In the genomic region with DNA sequence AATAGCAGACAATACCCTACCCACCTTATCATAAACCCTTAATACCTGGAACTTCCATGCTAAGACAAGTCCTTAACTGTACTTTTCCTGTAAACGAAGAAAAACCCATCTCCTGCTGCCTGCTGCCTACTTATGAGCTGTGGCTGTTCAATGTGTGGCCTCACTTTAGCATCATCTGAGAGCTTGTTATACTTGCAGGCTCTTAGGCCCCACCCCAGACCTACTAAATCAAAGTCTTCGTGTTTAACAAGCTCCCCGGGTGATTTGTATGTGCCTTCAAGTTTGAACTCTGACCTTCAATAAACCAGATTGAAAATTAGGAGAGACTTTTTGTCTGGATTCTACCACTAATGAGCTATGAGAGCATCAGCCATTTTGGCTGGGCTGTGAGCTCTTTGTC, we compare ENCODE assay signal across 31 cellular contexts. TPM values are rescaled to one million over a fixed set of nuclear protein-coding genes. Genes with fewer than 3 reads are reported as not detected.
DNase-seq lines count a peak whose midpoint lies in the region; ATAC-seq and TF ChIP-seq lines count a peak whose summit lies in the region.
"Had no signal": no experiment of that assay in that cellular context is flagged by ENCODE, and none has a peak within 500 bp of the region (broad histone marks: within the 10 kb centered on the region; RNA-seq: fewer than 3 reads in every experiment).

No MANE protein-coding gene starts in this region.

- no peak overlapping the region for H3K4me3 ChIP-seq in mucosa of descending colon
- H3K4me3 ChIP-seq: A549; BLaER1; BLaER1 treated with 17β-estradiol and CSF1 and Interleukin-3, amounts not matched to agents 10 nM and 100 nM had no signal

- TF ChIP-seq CTCF in mucosa of descending colon (IDR thresholded peaks at IDR 0.05) (no peak), glutamatergic neuron (IDR thresholded peaks at IDR 0.05; ENCODE audit: partially characterized antibody, unreplicated experiment) (no peak)

- DNase-seq in NCI-H69 (lab: John Stamatoyannopoulos, UW) = peak; percentile 36
- DNase-seq in left colon = no peak
- DNase-seq in mucosa of descending colon = no peak
- no peak for DNase-seq in glutamatergic neuron
- no peak for DNase-seq in iPS-NIHi11 (ENCODE audit: low spot score)
- DNase-seq: 8988T; ACHN; AML-193; BE2C; C1 segment of cervical spinal cord; Caco-2; Calu3; CD4-positive, alpha-beta memory T cell; CD4-positive, alpha-beta T cell; CD4-positive, CD25-positive, alpha-beta regulatory T cell; CD8-positive, alpha-beta memory T cell; CD8-positive, alpha-beta T cell; COR-L47; DMS 273 treated with DMSO at 0.1 percent for 48 hours; DMS153; DMS53; DMS79; DMS79 treated with DMSO at 0.1 percent for 48 hours; DND-41; EL had no signal

- H3K4me1 Mint-ChIP-seq in glutamatergic neuron (ENCODE audit: low read depth, unreplicated experiment) = no peaks in the 10 kb centered on the region
- H3K4me1 Mint-ChIP-seq: CD14-positive monocyte; CD4-positive, alpha-beta memory T cell; CD4-positive, CD25-positive, alpha-beta regulatory T cell; CD8-positive, alpha-beta memory T cell had no signal

- intact Hi-C loops in left colon (cut with DNase I, micrococcal nuclease) (no loop called here), mucosa of descending colon (cut with DNase I, micrococcal nuclease) (no loop called here)

- H3K4me1 ChIP-seq in mucosa of descending colon (ENCODE audit: low read depth) = no peaks in the 10 kb centered on the region
- H3K4me1 ChIP-seq: A549; BE2C; BLaER1; BLaER1 treated with 17β-estradiol and CSF1 and Interleukin-3, amounts not matched to agents 10 nM and 100 nM; Caco-2 had no signal

- peaks cover 2% of the 10 kb centered on the region for H3K27me3 Mint-ChIP-seq in glutamatergic neuron (ENCODE audit: unreplicated experiment)
- H3K27me3 Mint-ChIP-seq: B cell; CD4-positive, alpha-beta memory T cell; CD4-positive, alpha-beta T cell; CD4-positive, CD25-positive, alpha-beta regulatory T cell had no signal

- no peak overlapping the region for H3K4me3 Mint-ChIP-seq in glutamatergic neuron (ENCODE audit: unreplicated experiment)
- H3K4me3 Mint-ChIP-seq: B cell; CD14-positive monocyte; CD4-positive, alpha-beta memory T cell; CD4-positive, alpha-beta T cell; CD4-positive, CD25-positive, alpha-beta regulatory T cell; CD8-positive, alpha-beta memory T cell; CD8-positive, alpha-beta T cell had no signal

- H3K36me3 Mint-ChIP-seq in glutamatergic neuron (ENCODE audit: unreplicated experiment) = peaks cover 10% of the 10 kb centered on the region

- H3K36me3 ChIP-seq in mucosa of descending colon (ENCODE audit: low read depth) = peaks cover 3% of the 10 kb centered on the region

- peaks cover 8% of the 10 kb centered on the region for H3K9me3 Mint-ChIP-seq in glutamatergic neuron (ENCODE audit: unreplicated experiment)
- H3K9me3 Mint-ChIP-seq: CD14-positive monocyte; CD4-positive, alpha-beta memory T cell; CD4-positive, alpha-beta T cell; CD4-positive, CD25-positive, alpha-beta regulatory T cell; CD8-positive, alpha-beta memory T cell; CD8-positive, alpha-beta T cell had no signal

- H3K27ac Mint-ChIP-seq in glutamatergic neuron (ENCODE audit: unreplicated experiment) = no peak overlapping the region
- H3K27ac Mint-ChIP-seq: B cell; CD14-positive monocyte; CD4-positive, alpha-beta T cell; CD4-positive, CD25-positive, alpha-beta regulatory T cell; CD8-positive, alpha-beta T cell had no signal

- H3K9me3 ChIP-seq in mucosa of descending colon = no peaks in the 10 kb centered on the region
- H3K9me3 ChIP-seq: A549; BE2C; BLaER1; BLaER1 treated with 17β-estradiol and CSF1 and Interleukin-3, amounts not matched to agents 10 nM and 100 nM; Caco-2 had no signal

- ATAC-seq in left colon = peak; percentile 64
- ATAC-seq in mucosa of descending colon = peak; percentile 65
- ATAC-seq in HG03565 (IDR thresholded peaks at IDR 0.05; ENCODE audit: unreplicated experiment) = no peak
- ATAC-seq: A549; CD8-positive, alpha-beta T cell had no signal

RNA-seq across cellular contexts. Expression of gene TMEM41A, which starts 29.3 kb away (rescaled TPM):
- total RNA-seq in left colon = 10 to 100 TPM; 15.2 to 17.0 TPM
- 10 to 100 TPM; 13.1 to 14.4 (median 14.4) TPM for total RNA-seq in mucosa of descending colon
- 12.6 TPM for total RNA-seq in glutamatergic neuron (ENCODE audit: unreplicated experiment)
